12 cellular contexts compared by ENCODE assay signal in the genomic region with DNA sequence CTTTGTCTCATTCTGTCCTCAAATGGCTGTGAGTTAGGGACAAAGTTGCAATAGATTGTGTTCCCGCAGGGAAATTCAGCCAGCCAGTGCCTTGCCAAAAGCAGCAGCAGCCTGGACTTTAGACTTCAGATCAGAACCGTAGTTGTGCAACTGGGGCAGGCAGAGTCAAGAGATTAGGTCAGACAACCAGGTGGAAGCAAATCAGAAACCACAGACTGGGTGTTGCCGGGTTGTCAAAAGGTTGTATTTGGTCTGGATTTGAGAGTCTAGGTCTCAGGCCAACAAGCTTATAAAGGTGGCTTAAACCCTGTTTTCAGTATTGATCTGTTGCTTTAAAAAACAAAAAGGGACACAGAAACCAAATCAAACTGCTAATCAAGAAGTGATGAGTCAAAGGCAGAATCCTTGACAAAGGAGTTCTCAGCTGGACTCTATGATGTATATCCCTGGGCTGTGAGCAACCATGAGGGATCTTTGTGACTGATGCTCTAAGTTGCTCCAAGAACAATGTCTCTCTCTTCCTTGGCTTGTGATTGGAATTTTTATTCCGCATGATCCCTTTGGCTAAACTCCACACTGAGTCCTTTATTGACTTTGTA. TPM values are rescaled to one million over a fixed set of nuclear protein-coding genes. Genes with fewer than 3 reads are reported as not detected.
DNase-seq lines count a peak whose midpoint lies in the region; ATAC-seq and TF ChIP-seq lines count a peak whose summit lies in the region.
"Had no signal": no experiment of that assay in that cellular context is flagged by ENCODE, and none has a peak within 500 bp of the region (broad histone marks: within the 10 kb centered on the region; RNA-seq: fewer than 3 reads in every experiment).

No MANE protein-coding gene starts in this region.

- H4K8ac ChIP-seq in neuronal stem cell (ENCODE audit: low read depth, low read length), result no peak overlapping the region

- no peaks in the 10 kb centered on the region for H3K79me1 ChIP-seq in neuronal stem cell (ENCODE audit: low read depth, low read length)

- H3K4me1 Mint-ChIP-seq in Calu3 (ENCODE audit: low read depth, unreplicated experiment), result peaks cover 52% of the 10 kb centered on the region

- H3K9ac ChIP-seq in fibroblast of lung (ENCODE audit: insufficient read depth, low read length) (no peak overlapping the region), neuronal stem cell (ENCODE audit: low read depth, low read length, poor library complexity) (no peak overlapping the region)

- ATAC-seq in HG02840 (IDR thresholded peaks at IDR 0.05; ENCODE audit: low FRiP score, unreplicated experiment) (no peak), SK-N-SH treated with all-trans-retinoic acid at 6 μM for 48 hours (no peak), HG02870 (IDR thresholded peaks at IDR 0.05; ENCODE audit: unreplicated experiment) (no peak)
- ATAC-seq: activated T-cell treated with anti-CD3 and anti-CD28 coated beads, Interleukin-2, amount 50 U/mL, for 72 hours had no signal

- no peak overlapping the region for H2AK5ac ChIP-seq in neuronal stem cell (ENCODE audit: low read depth, low read length)

- H3K27ac ChIP-seq in fibroblast of lung (ENCODE audit: insufficient read depth, low read length) (no peak overlapping the region), neuronal stem cell (replicated peaks; ENCODE audit: low read length) (no peak overlapping the region)

- H3K4me3 ChIP-seq in fibroblast of lung (replicated peaks in 1 of 4; ENCODE audit: control extremely low read depth in 1 of 4, insufficient read depth in 1 of 4, low read depth in 3 of 4, low read length in 4 of 4), result no peak overlapping the region
- H3K4me3 ChIP-seq in neuronal stem cell (ENCODE audit: low read length in 2 of 2), result no peak overlapping the region

- H2BK12ac ChIP-seq in neuronal stem cell (ENCODE audit: low read length), result no peak overlapping the region

- DNase-seq in Calu3 (peak; percentile 55), NCI-H69 (lab: John Stamatoyannopoulos, UW) (peak; percentile 17), fibroblast of lung (ENCODE audit: low read depth in 2 of 2) (peak; percentile 84 to 85), neuronal stem cell (ENCODE audit: low spot score) (no peak), NCI-H510A (lab: John Stamatoyannopoulos, UW) (no peak)
- DNase-seq: activated T-cell treated with anti-CD3 and anti-CD28 coated beads, Interleukin-2, amount 50 U/mL, for 72 hours; COR-L47; retina; RPMI8226 had no signal

- CTCF ChIA-PET in Calu3 (lab: Charles Lee), result no interaction called here

- no peaks in the 10 kb centered on the region for H3K9me3 Mint-ChIP-seq in Calu3 (ENCODE audit: low read depth, unreplicated experiment)

- H3K4me2 ChIP-seq in fibroblast of lung (ENCODE audit: extremely low read depth, insufficient read depth, low read length) (peak overlapping the region; percentile 37), neuronal stem cell (ENCODE audit: insufficient read depth, low read length, poor library complexity, severe bottlenecking) (no peak overlapping the region)

- peak overlapping the region; percentile 4 for H3K27ac Mint-ChIP-seq in Calu3 (ENCODE audit: unreplicated experiment)
- H3K27ac Mint-ChIP-seq: activated T-cell treated with anti-CD3 and anti-CD28 coated beads, Interleukin-2, amount 50 U/mL, for 72 hours had no signal

- TF ChIP-seq CTCF in Calu3 (IDR thresholded peaks at IDR 0.05; ENCODE audit: unreplicated experiment) (no peak), fibroblast of lung (conservative IDR thresholded peaks at IDR 0.05 in 1 of 2, IDR thresholded peaks at IDR 0.05 in 1 of 2; ENCODE audit: low read depth in 1 of 2, low read length in 2 of 2) (no peak)

- no peaks in the 10 kb centered on the region for H3K27me3 Mint-ChIP-seq in Calu3 (ENCODE audit: unreplicated experiment)

- H2AFZ ChIP-seq in fibroblast of lung (ENCODE audit: low read length) (no peak overlapping the region), neuronal stem cell (ENCODE audit: low read length) (peak overlapping the region; percentile 24)

- H3K18ac ChIP-seq in neuronal stem cell (ENCODE audit: low read length), result no peak overlapping the region

- no peak overlapping the region for H2BK5ac ChIP-seq in neuronal stem cell (ENCODE audit: low read length)

- H3K79me2 ChIP-seq in fibroblast of lung (ENCODE audit: control insufficient read depth, insufficient read depth, low read length), result no peaks in the 10 kb centered on the region

- no peak overlapping the region for H2BK120ac ChIP-seq in neuronal stem cell (ENCODE audit: low read depth, low read length)

- H3K36me3 ChIP-seq in fibroblast of lung (ENCODE audit: control insufficient read depth, insufficient read depth, low read length), result no peaks in the 10 kb centered on the region
- no peaks in the 10 kb centered on the region for H3K36me3 ChIP-seq in neuronal stem cell (replicated peaks in 1 of 2; ENCODE audit: control insufficient read depth in 2 of 2, insufficient read depth in 2 of 2, low read length in 2 of 2)

- no peaks in the 10 kb centered on the region for H3K27me3 ChIP-seq in fibroblast of lung (ENCODE audit: control insufficient read depth, insufficient read depth, low read length)
- H3K27me3 ChIP-seq in neuronal stem cell (ENCODE audit: control insufficient read depth in 3 of 3, insufficient read depth in 3 of 3, low read depth in 1 of 3, low read length in 3 of 3), result no peaks in the 10 kb centered on the region

- H4K91ac ChIP-seq in neuronal stem cell (ENCODE audit: low read depth, low read length, poor library complexity), result no peak overlapping the region

- H3K36me3 Mint-ChIP-seq in Calu3 (ENCODE audit: insufficient read depth, unreplicated experiment), result no peaks in the 10 kb centered on the region

- H3K4me3 Mint-ChIP-seq in Calu3 (ENCODE audit: low read depth, unreplicated experiment), result no peak overlapping the region
- H3K4me3 Mint-ChIP-seq: activated T-cell treated with anti-CD3 and anti-CD28 coated beads, Interleukin-2, amount 50 U/mL, for 72 hours had no signal

- no peak overlapping the region for H3K23ac ChIP-seq in neuronal stem cell (ENCODE audit: low read depth, low read length, poor library complexity)

- H3K14ac ChIP-seq in neuronal stem cell (ENCODE audit: low read length), result no peak overlapping the region

- no TSS peak for BruUV-seq in Calu3 (replicated peaks; lab: Mats Ljungman, UMichigan)

- no peaks in the 10 kb centered on the region for H4K20me1 ChIP-seq in fibroblast of lung (ENCODE audit: control insufficient read depth, extremely low read depth, insufficient read depth, low read length)

- H3K9me3 ChIP-seq in fibroblast of lung (ENCODE audit: control insufficient read depth, insufficient read depth, low read depth, low read length) (no peaks in the 10 kb centered on the region), neuronal stem cell (replicated peaks in 1 of 2; ENCODE audit: control insufficient read depth in 2 of 2, insufficient read depth in 1 of 2, low read depth in 1 of 2, low read length in 2 of 2) (no peaks in the 10 kb centered on the region)

- intact Hi-C loops in Calu3 (cut with micrococcal nuclease; ENCODE audit: unreplicated experiment), result loop anchor here (2.0 kb wide), 1 partner anchor 20 kb away; no protein-coding TSS in a partner anchor

- WGBS in neuronal stem cell (ENCODE audit: extremely low coverage in 2 of 2, insufficient read length in 2 of 2, insufficient replicate concordance in 1 of 2), 2 donors, result no CpG with 5 or more reads among the region's 4 CpGs

- H3K4ac ChIP-seq in neuronal stem cell (ENCODE audit: low read length), result no peak overlapping the region

- no peak overlapping the region for H2BK15ac ChIP-seq in neuronal stem cell (ENCODE audit: low read length)

- H3K4me1 ChIP-seq in fibroblast of lung (ENCODE audit: control insufficient read depth, extremely low read depth, insufficient read depth, low read length) (peaks cover 13% of the 10 kb centered on the region), neuronal stem cell (ENCODE audit: control insufficient read depth in 2 of 2, insufficient read depth in 1 of 2, low read depth in 1 of 2, low read length in 2 of 2) (peaks cover 6 to 11% of the 10 kb centered on the region in 2 donors)

TF ChIP-seq in SK-N-SH treated with all-trans-retinoic acid at 6 μM for 48 hours, 23 proteins besides CTCF, POLR2A, EP300 and RAD21:
- TF ChIP-seq RARB (CRISPR knock-in tag; IDR thresholded peaks at IDR 0.05) (no peak), BACH2 (CRISPR knock-in tag; IDR thresholded peaks at IDR 0.05; ENCODE audit: borderline replicate concordance) (no peak), SNAI2 (CRISPR knock-in tag; IDR thresholded peaks at IDR 0.05) (no peak), TOX (CRISPR knock-in tag; IDR thresholded peaks at IDR 0.05; ENCODE audit: borderline replicate concordance) (no peak)

RNA-seq across cellular contexts. Expression of a gene that starts 21.0 kb away (rescaled TPM):
- total RNA-seq in Calu3 (2022) (13.0 and 14.0 TPM in 2 replicates), fibroblast of lung (21.3 and 22.8 TPM in 2 replicates)
- polyA plus RNA-seq in fibroblast of lung, result 27.5 and 28.9 TPM in 2 replicates
- polyA plus RNA-seq in fibroblast of lung (2012), result 17.3 and 21.3 TPM in 2 replicates
- polyA minus RNA-seq in fibroblast of lung (ENCODE audit: low replicate concordance), result 1.4 and 2.1 TPM in 2 replicates
- polyA plus RNA-seq in neuronal stem cell (2013, experiment 1 of 2), result 18.2 TPM
- 18.9 TPM for polyA plus RNA-seq in neuronal stem cell (2013, experiment 2 of 2)

Comparison
In these comparisons a context has a peak if more than half of its experiments do, and no peak if none do; other contexts are left out.
1. DNase-seq: peak in Calu3 (single experiment), NCI-H69 (single experiment) and fibroblast of lung (2 of 2); none in neuronal stem cell (single experiment) and NCI-H510A (single experiment).